Comparison of ENCODE assay signal across 17 cellular contexts in genomic region chr17:71846561-71846960, GRCh38.
DNase-seq lines count a peak whose midpoint lies in the region; ATAC-seq and TF ChIP-seq lines count a peak whose summit lies in the region.
"Had no signal": no experiment of that assay in that cellular context is flagged by ENCODE, and none has a peak within 500 bp of the region (broad histone marks: within the 10 kb centered on the region; RNA-seq: fewer than 3 reads in every experiment).

No MANE protein-coding gene starts in this region.

- intact Hi-C loops in dorsolateral prefrontal cortex (cut with DNase I): no loop called here

- in situ Hi-C loops in astrocyte of the spinal cord (cut with HindIII; ENCODE audit: low sequenced_read_pairs): no loop called here

- no peak overlapping the region for H3K27ac Mint-ChIP-seq in GM23338
- peak overlapping the region; percentile 17 for H3K27ac Mint-ChIP-seq in nephron progenitor cell
- H3K27ac Mint-ChIP-seq: CD8-positive, alpha-beta memory T cell had no signal

- no peaks in the 10 kb centered on the region for H3K79me2 ChIP-seq in GM23338 (replicated peaks; ENCODE audit: insufficient read depth)

- no peak overlapping the region for H3K4me3 ChIP-seq in GM23338
- H3K4me3 ChIP-seq in astrocyte of the spinal cord (ENCODE audit: low read depth, low read length): no peak overlapping the region
- no peak overlapping the region for H3K4me3 ChIP-seq in dorsolateral prefrontal cortex
- H3K4me3 ChIP-seq: GM12878, GM23248 had no signal

- H4K20me1 ChIP-seq in GM23338 (replicated peaks; ENCODE audit: insufficient read depth): no peaks in the 10 kb centered on the region

- no peaks in the 10 kb centered on the region for H3F3A ChIP-seq in GM23338 (replicated peaks; ENCODE audit: low read depth)

- H3K4me3 Mint-ChIP-seq in GM23338 (no peak overlapping the region), nephron progenitor cell (no peak overlapping the region)
- H3K4me3 Mint-ChIP-seq: CD8-positive, alpha-beta memory T cell had no signal

- DNase-seq in GM23338 (ENCODE audit: low spot score) (no peak), NCI-H1694 treated with DMSO at 0.1 percent for 48 hours (lab: John Stamatoyannopoulos, UW) (peak; percentile 29), astrocyte of the spinal cord (ENCODE audit: low read depth, low spot score) (peak; percentile 20), nephron progenitor cell (no peak), cortex of kidney (lab: John Stamatoyannopoulos, UW) (no peak), dorsolateral prefrontal cortex (no peak)
- DNase-seq: CD8-positive, alpha-beta memory T cell; DMS153; GM23248; KBM-7; NCI-H1048; Right ventricle myocardium superior; SK-N-SH; T-helper 1 cell had no signal

- no peaks in the 10 kb centered on the region for H3K36me3 Mint-ChIP-seq in GM23338 (ENCODE audit: low read depth)
- H3K36me3 Mint-ChIP-seq in nephron progenitor cell (ENCODE audit: low read depth): peaks cover 7% of the 10 kb centered on the region
- H3K36me3 Mint-ChIP-seq: CD8-positive, alpha-beta memory T cell had no signal

- TF ChIP-seq CTCF in GM23338 (conservative IDR thresholded peaks at IDR 0.05; ENCODE audit: low read depth in 2 of 2) (no peak), astrocyte of the spinal cord (IDR thresholded peaks at IDR 0.05; ENCODE audit: low read depth, low read length) (no peak), nephron progenitor cell (IDR thresholded peaks at IDR 0.05) (no peak), dorsolateral prefrontal cortex (IDR thresholded peaks at IDR 0.05 in 54 of 56, conservative IDR thresholded peaks at IDR 0.05 in 2 of 56; ENCODE audit: low read depth in 1 of 56, partially characterized antibody in 56 of 56) (no peak)

- no peaks in the 10 kb centered on the region for H3K9me3 Mint-ChIP-seq in GM23338
- peaks cover 15% of the 10 kb centered on the region for H3K9me3 Mint-ChIP-seq in nephron progenitor cell

- H3K36me3 ChIP-seq in GM23338 (ENCODE audit: insufficient read depth): no peaks in the 10 kb centered on the region

- H3K27ac ChIP-seq in GM23338 (ENCODE audit: low read depth) (no peak overlapping the region), dorsolateral prefrontal cortex (no peak overlapping the region)
- H3K27ac ChIP-seq: GM23248 had no signal

- peaks cover 14% of the 10 kb centered on the region for H3K9me2 ChIP-seq in GM23338 (ENCODE audit: insufficient read depth)
- H3K9me2 ChIP-seq: SK-N-SH had no signal

- H3K27me3 ChIP-seq in GM23338 (ENCODE audit: insufficient read depth) (no peaks in the 10 kb centered on the region), dorsolateral prefrontal cortex (no peaks in the 10 kb centered on the region)

- ATAC-seq in GM23338 (no peak), GM18519 (IDR thresholded peaks at IDR 0.05; ENCODE audit: low FRiP score, unreplicated experiment) (no peak)
- ATAC-seq: GM12878, Panc1 had no signal

- peak overlapping the region; percentile 74 for H2AFZ ChIP-seq in GM23338
- H2AFZ ChIP-seq: GM23248 had no signal

- no peak overlapping the region for H3K4me2 ChIP-seq in GM23338
- H3K4me2 ChIP-seq: SK-N-SH had no signal

- H3K27me3 Mint-ChIP-seq in GM23338 (ENCODE audit: insufficient read depth, low read depth, poor library complexity) (no peaks in the 10 kb centered on the region), nephron progenitor cell (ENCODE audit: low read depth, poor library complexity) (no peaks in the 10 kb centered on the region)
- H3K27me3 Mint-ChIP-seq: CD8-positive, alpha-beta memory T cell had no signal

- no peaks in the 10 kb centered on the region for H3K4me1 ChIP-seq in GM23338 (ENCODE audit: insufficient read depth)

- H3K4me1 Mint-ChIP-seq in GM23338 (no peaks in the 10 kb centered on the region; the same call in 2 of the 3 replicates), nephron progenitor cell (no peaks in the 10 kb centered on the region)
- H3K4me1 Mint-ChIP-seq: CD8-positive, alpha-beta memory T cell had no signal

TF ChIP-seq in GM23338, 12 proteins besides CTCF, POLR2A, EP300 and RAD21 (continues in another document):
- no peak for TF ChIP-seq EZH2 (IDR thresholded peaks at IDR 0.05; ENCODE audit: low read depth, unreplicated experiment)
- TF ChIP-seq STAT1 (IDR thresholded peaks at IDR 0.05; ENCODE audit: unreplicated experiment): no peak
- TF ChIP-seq POLR2AphosphoS5 (IDR thresholded peaks at IDR 0.05; ENCODE audit: low read depth): no peak
- no peak for TF ChIP-seq ZNF462 (CRISPR knock-in tag; IDR thresholded peaks at IDR 0.05)
- TF ChIP-seq ZNF114 (CRISPR knock-in tag; IDR thresholded peaks at IDR 0.05): no peak
- TF ChIP-seq, protein P1, sequence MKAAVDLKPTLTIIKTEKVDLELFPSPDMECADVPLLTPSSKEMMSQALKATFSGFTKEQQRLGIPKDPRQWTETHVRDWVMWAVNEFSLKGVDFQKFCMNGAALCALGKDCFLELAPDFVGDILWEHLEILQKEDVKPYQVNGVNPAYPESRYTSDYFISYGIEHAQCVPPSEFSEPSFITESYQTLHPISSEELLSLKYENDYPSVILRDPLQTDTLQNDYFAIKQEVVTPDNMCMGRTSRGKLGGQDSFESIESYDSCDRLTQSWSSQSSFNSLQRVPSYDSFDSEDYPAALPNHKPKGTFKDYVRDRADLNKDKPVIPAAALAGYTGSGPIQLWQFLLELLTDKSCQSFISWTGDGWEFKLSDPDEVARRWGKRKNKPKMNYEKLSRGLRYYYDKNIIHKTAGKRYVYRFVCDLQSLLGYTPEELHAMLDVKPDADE (IDR thresholded peaks at IDR 0.05): no peak

Comparison
In these comparisons a context has a peak if more than half of its experiments do, and no peak if none do; other contexts are left out.
1. DNase-seq: peak in NCI-H1694 treated with DMSO at 0.1 percent for 48 hours (single experiment) and astrocyte of the spinal cord (single experiment); none in GM23338 (single experiment), nephron progenitor cell (single experiment), cortex of kidney (single experiment) and dorsolateral prefrontal cortex (0 of 10).